1 cellular context compared by ENCODE assay signal in genomic region chr3:129180461-129180860, GRCh38.
TF ChIP-seq lines count a peak whose summit lies in the region.

No MANE protein-coding gene starts in this region.

TF ChIP-seq in endothelial cell of umbilical vein, 7 proteins besides CTCF, POLR2A, EP300 and RAD21:
- TF ChIP-seq EZH2 (IDR thresholded peaks at IDR 0.05; ENCODE audit: borderline replicate concordance, low read depth, low read length, severe bottlenecking) (no peak), MAX (IDR thresholded peaks at IDR 0.05; ENCODE audit: insufficient read depth, insufficient read length) (no peak), FOS (IDR thresholded peaks at IDR 0.05; ENCODE audit: borderline replicate concordance, insufficient read depth, low read length) (no peak), MYC (IDR thresholded peaks at IDR 0.05; ENCODE audit: low read depth, low read length) (no peak), POLR2AphosphoS5 (IDR thresholded peaks at IDR 0.05; ENCODE audit: insufficient read depth, low read depth, low read length) (no peak), JUN (IDR thresholded peaks at IDR 0.05; ENCODE audit: borderline replicate concordance, insufficient read depth, insufficient read length, low read depth) (no peak), GATA2 (IDR thresholded peaks at IDR 0.05; ENCODE audit: insufficient read depth, insufficient read length, low read depth, low read length) (no peak)
